ENCODE assay signal across 9 cellular contexts in the genomic region with DNA sequence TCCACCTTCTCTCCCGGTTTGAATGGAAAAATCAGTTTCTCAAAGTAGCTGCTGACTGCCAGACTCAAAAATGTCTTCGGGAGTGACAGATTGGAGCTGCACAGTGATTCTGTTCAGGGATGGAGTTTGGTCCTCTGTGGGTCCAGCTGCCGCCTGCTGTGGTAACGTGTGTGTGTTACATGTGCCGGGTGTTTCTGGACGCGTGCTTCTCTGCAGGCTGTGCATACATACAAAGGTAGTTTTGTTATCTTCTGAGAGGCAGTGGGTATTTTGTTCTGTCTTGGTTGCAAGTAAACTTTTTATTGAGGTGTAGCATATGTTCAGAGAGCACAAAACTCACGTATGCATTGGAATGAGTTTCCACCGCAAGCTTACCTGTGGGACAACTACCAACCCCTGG. TPM values are rescaled to one million over a fixed set of nuclear protein-coding genes. Genes with fewer than 3 reads are reported as not detected.
DNase-seq lines count a peak whose midpoint lies in the region; ATAC-seq and TF ChIP-seq lines count a peak whose summit lies in the region.
"Had no signal": no experiment of that assay in that cellular context is flagged by ENCODE, and none has a peak within 500 bp of the region (broad histone marks: within the 10 kb centered on the region; RNA-seq: fewer than 3 reads in every experiment).

No MANE protein-coding gene starts in this region.

- H3K36me3 ChIP-seq in cardiac muscle cell (no peaks in the 10 kb centered on the region), mucosa of stomach (ENCODE audit: control insufficient read depth, insufficient read depth, low read length) (no peaks in the 10 kb centered on the region)

- H3K9ac ChIP-seq in mucosa of stomach (ENCODE audit: low read length), result peak overlapping the region; percentile 80

- no peak overlapping the region for H3K4me3 ChIP-seq in cardiac muscle cell
- H3K4me3 ChIP-seq in dorsolateral prefrontal cortex, result peak overlapping the region; percentile 39 to 87 (median 69)
- peak overlapping the region; percentile 75 for H3K4me3 ChIP-seq in mucosa of stomach (ENCODE audit: low read length)

- intact Hi-C loops in cardiac septum (cut with DNase I), result loop anchor here (2.0 to 5.0 kb wide), 4 partner anchors 19 to 217 kb away; partner anchors contain the start of gene RIN2
- intact Hi-C loops in dorsolateral prefrontal cortex (cut with DNase I), result loop anchor here (2.0 to 5.0 kb wide), 5 partner anchors 17 to 189 kb away; no protein-coding TSS in a partner anchor

- DNase-seq in cardiac muscle cell (ENCODE audit: low read depth in 1 of 2, low spot score in 1 of 2) (peak in 1 of 2 donors; percentile 30), cardiac septum (ENCODE audit: low spot score) (no peak), dorsolateral prefrontal cortex (peak in 1 of 10 donors; percentile 51), HuH-7.5 (ENCODE audit: low spot score) (no peak), ureter (ENCODE audit: low spot score) (no peak)
- no peak for DNase-seq in activated CD4-positive, alpha-beta T cell treated with anti-CD3 and anti-CD28 coated beads for 1 hour
- DNase-seq: activated CD4-positive, alpha-beta memory T cell treated with anti-CD3 and anti-CD28 coated beads for 36 hours had no signal

- H3K9me3 ChIP-seq in cardiac muscle cell (ENCODE audit: low read depth) (no peaks in the 10 kb centered on the region), mucosa of stomach (ENCODE audit: control insufficient read depth, low read length) (no peaks in the 10 kb centered on the region)

- H3K4me1 ChIP-seq in cardiac muscle cell (ENCODE audit: low read depth), result peaks cover 49% of the 10 kb centered on the region
- peaks cover 60% of the 10 kb centered on the region for H3K4me1 ChIP-seq in mucosa of stomach (ENCODE audit: control insufficient read depth, insufficient read depth, low read length)

- H3K27ac ChIP-seq in cardiac muscle cell, result peak overlapping the region; percentile 97
- peak overlapping the region; percentile 34 to 98 (median 95) for H3K27ac ChIP-seq in dorsolateral prefrontal cortex

- ATAC-seq in HG03139 (IDR thresholded peaks at IDR 0.05; ENCODE audit: unreplicated experiment), result no peak

- H3K27me3 ChIP-seq in cardiac muscle cell (no peaks in the 10 kb centered on the region), dorsolateral prefrontal cortex (no peaks in the 10 kb centered on the region), mucosa of stomach (ENCODE audit: control insufficient read depth, insufficient read depth, low read length) (no peaks in the 10 kb centered on the region)

- TF ChIP-seq CTCF in cardiac muscle cell (IDR thresholded peaks at IDR 0.05; ENCODE audit: low read depth, low read length) (no peak), dorsolateral prefrontal cortex (IDR thresholded peaks at IDR 0.05 in 54 of 56, conservative IDR thresholded peaks at IDR 0.05 in 2 of 56; ENCODE audit: low read depth in 1 of 56, partially characterized antibody in 56 of 56) (no peak)

RNA-seq across cellular contexts. Expression of gene NAA20, which starts 41.3 kb away (rescaled TPM):
- 40.6 and 41.4 TPM in 2 replicates for total RNA-seq in cardiac muscle cell
- polyA plus RNA-seq in cardiac muscle cell, result 142 and 145 TPM in 2 replicates
- total RNA-seq in cardiac septum, result 63.4 TPM
- total RNA-seq in dorsolateral prefrontal cortex, result 10 to 100 TPM; 28.1 to 68.2 (median 47.8) TPM
- total RNA-seq in ureter, result 63.4 TPM
